In genomic region chr16:30414159-30414558, GRCh38 we compare ENCODE assay signal across 1 cellular context.
TF ChIP-seq lines count a peak whose summit lies in the region.

No MANE protein-coding gene starts in this region.

TF ChIP-seq in K562, 482 proteins besides CTCF, POLR2A, EP300 and RAD21:
- TF ChIP-seq ZBTB8A (IDR thresholded peaks at IDR 0.05; ENCODE audit: partially characterized antibody) = no peak
- no peak for TF ChIP-seq ZNF436 (CRISPR knock-in tag; IDR thresholded peaks at IDR 0.05)
- TF ChIP-seq E2F8 (IDR thresholded peaks at IDR 0.05; ENCODE audit: low read depth, partially characterized antibody) = no peak
- TF ChIP-seq SNRNP70 (optimal IDR thresholded peaks at IDR 0.05; ENCODE audit: low read depth, low read length) = no peak
- no peak for TF ChIP-seq HMG20B (CRISPR knock-in tag; IDR thresholded peaks at IDR 0.05)
- TF ChIP-seq RFX5 (IDR thresholded peaks at IDR 0.05; ENCODE audit: low read depth, low read length) = no peak
- no peak for TF ChIP-seq SP2 (IDR thresholded peaks at IDR 0.05; ENCODE audit: extremely low read depth, low read depth, low read length, poor library complexity, severe bottlenecking)
- TF ChIP-seq NR0B1 (IDR thresholded peaks at IDR 0.05; ENCODE audit: partially characterized antibody) = no peak
